In genomic region chr13:106163426-106163825, GRCh38 we compare ENCODE assay signal across 26 cellular contexts.
"Had no signal": no experiment of that assay in that cellular context is flagged by ENCODE, and none has a peak within 500 bp of the region (broad histone marks: within the 10 kb centered on the region; RNA-seq: fewer than 3 reads in every experiment).

No MANE protein-coding gene starts in this region.

- DNase-seq: cerebellar nuclear complex; cortex of kidney; dorsolateral prefrontal cortex; effector CD4-positive, alpha-beta T cell; foreskin melanocyte; hypothalamus; immature natural killer cell; islet precursor cell; naive B cell; pancreas; stimulated activated CD4-positive, alpha-beta T cell treated with anti-CD3 and anti-CD28 coated beads, Interleukin-2, amount 100 ng/mL, for 24 hours; stimulated activated CD4-positive, alpha-beta T cell treated with anti-CD3 and anti-CD28 coated beads, Interleukin-4, amount 100 ng/mL, for 4 hours; stimulated activated naive B cell treated with anti-CD40 and anti-IgM and Interleukin-4, amounts not matched to agents 10 μg/mL and 1 μg/mL and 100 μg/mL, for 72 hours; upper lobe of right lung; uterus had no signal

- H3K27me3 ChIP-seq: esophagus muscularis mucosa, neutrophil, pancreas, tibial nerve, upper lobe of right lung, uterus had no signal

- ATAC-seq: left lobe of liver; natural killer cell treated with Interleukin-12 subunit alpha and Interleukin-12 subunit beta and Interleukin-15 and Interleukin-18, amount 100 ng/mL, for 72 hours; pancreas; sciatic nerve; stimulated activated naive B cell treated with anti-CD40 and anti-IgM and Interleukin-4, amounts not matched to agents 10 μg/mL and 1 μg/mL and 100 μg/mL, for 72 hours; upper lobe of right lung had no signal

- FAIRE-seq: pancreas had no signal

- H3K4me3 ChIP-seq: dorsolateral prefrontal cortex, esophagus muscularis mucosa, lung, pancreas, thoracic aorta, tibial nerve, upper lobe of right lung, uterus had no signal

- H3K9me3 ChIP-seq: esophagus muscularis mucosa, neutrophil, pancreas, thoracic aorta, tibial nerve, upper lobe of right lung, uterus had no signal

- H3K36me3 ChIP-seq: esophagus muscularis mucosa, neutrophil, pancreas, thoracic aorta, tibial nerve, upper lobe of right lung, uterus had no signal

- H3K27me3 Mint-ChIP-seq: naive B cell; natural killer cell treated with Interleukin-12 subunit alpha and Interleukin-12 subunit beta and Interleukin-15 and Interleukin-18, amount 100 ng/mL, for 72 hours; stimulated activated naive B cell treated with anti-CD40 and anti-IgM and Interleukin-4, amounts not matched to agents 10 μg/mL and 1 μg/mL and 100 μg/mL, for 72 hours; stimulated activated naive CD8-positive, alpha-beta T cell treated with anti-CD3 and anti-CD28 coated beads, Interleukin-15, Interleukin-2, amounts not matched to agents 100 ng/mL and 50 ng/mL, for 24 hours had no signal

- H3K4me1 ChIP-seq: pancreas, uterus had no signal

- H3K4me1 Mint-ChIP-seq: immature natural killer cell; memory B cell; naive B cell; neural crest cell; stimulated activated naive B cell treated with anti-CD40 and anti-IgM and Interleukin-4, amounts not matched to agents 10 μg/mL and 1 μg/mL and 100 μg/mL, for 72 hours had no signal

- H3K27ac Mint-ChIP-seq: immature natural killer cell; memory B cell; natural killer cell treated with Interleukin-12 subunit alpha and Interleukin-12 subunit beta and Interleukin-15 and Interleukin-18, amount 100 ng/mL, for 72 hours; stimulated activated naive B cell treated with anti-CD40 and anti-IgM and Interleukin-4, amounts not matched to agents 10 μg/mL and 1 μg/mL and 100 μg/mL, for 72 hours; stimulated activated naive CD8-positive, alpha-beta T cell treated with anti-CD3 and anti-CD28 coated beads, Interleukin-15, Interleukin-2, amounts not matched to agents 100 ng/mL and 50 ng/mL, for 24 hours had no signal

- H3K27ac ChIP-seq: dorsolateral prefrontal cortex, esophagus muscularis mucosa, neutrophil, pancreas, thoracic aorta, tibial nerve, upper lobe of right lung, uterus had no signal

- H3K4me3 Mint-ChIP-seq: immature natural killer cell; memory B cell; naive B cell; natural killer cell treated with Interleukin-12 subunit alpha and Interleukin-12 subunit beta and Interleukin-15 and Interleukin-18, amount 100 ng/mL, for 72 hours; neural crest cell; stimulated activated naive B cell treated with anti-CD40 and anti-IgM and Interleukin-4, amounts not matched to agents 10 μg/mL and 1 μg/mL and 100 μg/mL, for 72 hours; stimulated activated naive CD8-positive, alpha-beta T cell treated with anti-CD3 and anti-CD28 coated beads, Interleukin-15, Interleukin-2, amounts not matched to agents 100 ng/mL and 50 ng/mL, for 24 hours had no signal

- H3K36me3 Mint-ChIP-seq: memory B cell; naive B cell; natural killer cell treated with Interleukin-12 subunit alpha and Interleukin-12 subunit beta and Interleukin-15 and Interleukin-18, amount 100 ng/mL, for 72 hours; stimulated activated naive B cell treated with anti-CD40 and anti-IgM and Interleukin-4, amounts not matched to agents 10 μg/mL and 1 μg/mL and 100 μg/mL, for 72 hours had no signal
